Comparison of ENCODE assay signal across 9 cellular contexts in genomic region chr4:74659576-74660411, GRCh38.
DNase-seq lines count a peak whose midpoint lies in the region; ATAC-seq, FAIRE-seq and TF ChIP-seq lines count a peak whose summit lies in the region.
"Had no signal": no experiment of that assay in that cellular context is flagged by ENCODE, and none has a peak within 500 bp of the region (broad histone marks: within the 10 kb centered on the region; RNA-seq: fewer than 3 reads in every experiment).

No MANE protein-coding gene starts in this region.

- H3K36me3 ChIP-seq in body of pancreas (replicated peaks in 1 of 2; ENCODE audit: insufficient read depth in 1 of 2, low read depth in 2 of 2) (no peaks in the 10 kb centered on the region), HepG2 (replicated peaks in 1 of 2; ENCODE audit: control insufficient read depth in 1 of 2, insufficient read depth in 2 of 2, low read length in 2 of 2) (no peaks in the 10 kb centered on the region)

- intact Hi-C loops in body of pancreas (cut with DNase I): no loop called here
- intact Hi-C loops in HepG2 (cut with micrococcal nuclease; ENCODE audit: unreplicated experiment): loop anchor here (1.0 kb wide), 1 partner anchor 35 kb away; no protein-coding TSS in a partner anchor

- 46 to 49% methylated on average over 3 of the region's 3 CpGs for WGBS in body of pancreas, 2 donors
- WGBS in HepG2 (ENCODE audit: low lambda C conversion rate): 46% methylated on average over 3 of the region's 3 CpGs

- H3K4me3 Mint-ChIP-seq in activated CD4-positive, alpha-beta T cell treated with anti-CD3 and anti-CD28 coated beads, Interleukin-2, amount 10 ng/mL, durations not matched to agents 7 days and 5 days: no peak overlapping the region

- no peaks in the 10 kb centered on the region for H4K20me1 ChIP-seq in HepG2 (ENCODE audit: insufficient read depth, low read length)

- H3K9ac ChIP-seq in HepG2 (ENCODE audit: insufficient read depth, low read depth, low read length): peak overlapping the region; percentile 47

- POLR2A ChIA-PET in HepG2 (lab: Yijun Ruan, JAX): no interaction called here
- POLR2A ChIA-PET in activated CD4-positive, alpha-beta T cell treated with anti-CD3 and anti-CD28 coated beads, Interleukin-2, amount 10 ng/mL, durations not matched to agents 7 days and 5 days (lab: Charles Lee): no interaction called here
- POLR2A ChIA-PET in GM10248 (lab: Yijun Ruan, JAX): no interaction called here

- H3K27me3 Mint-ChIP-seq in activated CD4-positive, alpha-beta T cell treated with anti-CD3 and anti-CD28 coated beads, Interleukin-2, amount 10 ng/mL, durations not matched to agents 7 days and 5 days: peaks cover 2% of the 10 kb centered on the region

- no peaks in the 10 kb centered on the region for H3K79me2 ChIP-seq in HepG2 (ENCODE audit: insufficient read depth, low read length)

- TF ChIP-seq EP300 in HepG2 (IDR thresholded peaks at IDR 0.05; ENCODE audit: low read depth in 2 of 2, low read length in 2 of 2) (peak in 1 of 2 experiments; percentile 97; a peak in 2 of 4 replicates), HepG2 (CRISPR knock-in tag; IDR thresholded peaks at IDR 0.05; ENCODE audit: borderline replicate concordance) (peak; percentile 90; the same call in 1 of the 2 replicates)

- no peak for TF ChIP-seq RAD21 in HepG2 (CRISPR knock-in tag; IDR thresholded peaks at IDR 0.05)

- no peaks in the 10 kb centered on the region for H3K9me3 Mint-ChIP-seq in activated CD4-positive, alpha-beta T cell treated with anti-CD3 and anti-CD28 coated beads, Interleukin-2, amount 10 ng/mL, durations not matched to agents 7 days and 5 days

- no peak for FAIRE-seq in HepG2 (lab: Jason Lieb, UNC)

- CTCF ChIA-PET in HepG2 (lab: Yijun Ruan, JAX; ENCODE audit: low intra/inter-chr PET ratio, low total read pairs): no interaction called here
- CTCF ChIA-PET in activated CD4-positive, alpha-beta T cell treated with anti-CD3 and anti-CD28 coated beads, Interleukin-2, amount 10 ng/mL, durations not matched to agents 7 days and 5 days (lab: Charles Lee): no interaction called here
- CTCF ChIA-PET in GM10248 (lab: Yijun Ruan, JAX): no interaction called here

- no peak overlapping the region for H3K4me3 ChIP-seq in AG09309 (ENCODE audit: control insufficient read depth, low read depth, low read length)
- H3K4me3 ChIP-seq in body of pancreas: no peak overlapping the region
- no peak overlapping the region for H3K4me3 ChIP-seq in HepG2 (replicated peaks in 1 of 3; ENCODE audit: insufficient read depth in 1 of 3, low read depth in 2 of 3, low read length in 3 of 3)

- H2AFZ ChIP-seq in HepG2 (ENCODE audit: low read length): no peak overlapping the region

- peaks cover 5% of the 10 kb centered on the region for H3K4me1 Mint-ChIP-seq in activated CD4-positive, alpha-beta T cell treated with anti-CD3 and anti-CD28 coated beads, Interleukin-2, amount 10 ng/mL, durations not matched to agents 7 days and 5 days

- no peaks in the 10 kb centered on the region for H3K9me3 ChIP-seq in body of pancreas
- H3K9me3 ChIP-seq in HepG2 (ENCODE audit: low read length): no peaks in the 10 kb centered on the region

- in situ Hi-C loops in HepG2 (cut with HindIII; ENCODE audit: extremely low pct_ligation_motif_present, low pct_unique_long_range_greater_than_20kb): loop anchor here (10.0 kb wide), 2 partner anchors 105 to 465 kb away; no protein-coding TSS in a partner anchor

- peak; percentile 75 for ATAC-seq in body of pancreas
- peak; percentile 71 for ATAC-seq in HepG2
- ATAC-seq in GM19328 (IDR thresholded peaks at IDR 0.05; ENCODE audit: unreplicated experiment): no peak

- DNase-seq in AG09309 (ENCODE audit: low read depth): peak; percentile 98
- peak; percentile 97 for DNase-seq in LoVo (ENCODE audit: low spot score)
- peak in 2 of 4 donors; percentile 33 to 57 for DNase-seq in body of pancreas
- peak; percentile 92 for DNase-seq in HepG2 (ENCODE audit: low spot score)
- no peak for DNase-seq in SKM-1 treated with dmso at 0.1 percent for 144 hours (lab: John Stamatoyannopoulos, UW; ENCODE audit: unreplicated experiment)
- no peak for DNase-seq in activated CD4-positive, alpha-beta T cell treated with anti-CD3 and anti-CD28 coated beads, Interleukin-2, amount 10 ng/mL, durations not matched to agents 7 days and 5 days
- no peak for DNase-seq in GM10248 (ENCODE audit: extremely low spot score)
- DNase-seq: activated effector memory CD4-positive, alpha-beta T cell treated with anti-CD3 and anti-CD28 coated beads, Interleukin-2, amount 50 U/mL, for 16 hours had no signal

- H3K27me3 ChIP-seq in body of pancreas (no peaks in the 10 kb centered on the region), HepG2 (ENCODE audit: control insufficient read depth in 1 of 2, insufficient read depth in 2 of 2, low read length in 2 of 2) (no peaks in the 10 kb centered on the region)

- 0 out of 2 replicates have a peak overlapping the region, but pooled peaks have one; percentile 10 for H3K4me2 ChIP-seq in HepG2 (ENCODE audit: low read depth, low read length)

- H3K4me1 ChIP-seq in body of pancreas (no peaks in the 10 kb centered on the region), HepG2 (ENCODE audit: insufficient read depth, low read length) (peaks cover 77% of the 10 kb centered on the region)

- H3K27ac ChIP-seq in body of pancreas (no peak overlapping the region), HepG2 (ENCODE audit: extremely low read length, insufficient read depth, low read length) (peak overlapping the region; percentile 69)

- TF ChIP-seq POLR2A in body of pancreas (IDR thresholded peaks at IDR 0.05) (no peak), HepG2 (IDR thresholded peaks at IDR 0.05; ENCODE audit: insufficient read depth in 1 of 2, low read depth in 2 of 2, low read length in 2 of 2) (no peak)

- H3K36me3 Mint-ChIP-seq in activated CD4-positive, alpha-beta T cell treated with anti-CD3 and anti-CD28 coated beads, Interleukin-2, amount 10 ng/mL, durations not matched to agents 7 days and 5 days (ENCODE audit: low read depth): no peaks in the 10 kb centered on the region

- H3K27ac Mint-ChIP-seq in activated CD4-positive, alpha-beta T cell treated with anti-CD3 and anti-CD28 coated beads, Interleukin-2, amount 10 ng/mL, durations not matched to agents 7 days and 5 days: no peak overlapping the region

- TSS peak; percentile 94 for BruUV-seq in HepG2 (replicated peaks; lab: Mats Ljungman, UMichigan)

- no peak for TF ChIP-seq CTCF in AG09309 (IDR thresholded peaks at IDR 0.05; ENCODE audit: control insufficient read depth, insufficient read depth, low read depth, low read length, missing control alignments)
- TF ChIP-seq CTCF in body of pancreas (IDR thresholded peaks at IDR 0.05): no peak
- TF ChIP-seq CTCF in HepG2 (CRISPR knock-in tag; IDR thresholded peaks at IDR 0.05): no peak
- no peak for TF ChIP-seq CTCF in GM10248 (IDR thresholded peaks at IDR 0.05; ENCODE audit: control extremely low read depth, extremely low read depth, low read depth, missing control alignments)

TF ChIP-seq in HepG2, 621 proteins besides CTCF, POLR2A, EP300 and RAD21 (continues in another document):
- TF ChIP-seq SKI (IDR thresholded peaks at IDR 0.05; ENCODE audit: partially characterized antibody) (no peak), ZEB1 (IDR thresholded peaks at IDR 0.05; ENCODE audit: insufficient replicate concordance, low read depth) (peak; percentile 32), ZNF224 (CRISPR knock-in tag; IDR thresholded peaks at IDR 0.05) (no peak)

Comparison
In these comparisons a context has a peak if more than half of its experiments do, and no peak if none do; other contexts are left out.
1. DNase-seq: peak in AG09309 (single experiment), LoVo (single experiment) and HepG2 (single experiment); none in SKM-1 treated with dmso at 0.1 percent for 144 hours (single experiment), activated CD4-positive, alpha-beta T cell treated with anti-CD3 and anti-CD28 coated beads, Interleukin-2, amount 10 ng/mL, durations not matched to agents 7 days and 5 days (single experiment) and GM10248 (single experiment).